ENCODE assay signal across 2 cellular contexts in genomic region chr2:102101844-102102635, GRCh38.
TF ChIP-seq lines count a peak whose summit lies in the region.

No MANE protein-coding gene starts in this region.

TF ChIP-seq in K562, 482 proteins besides CTCF, POLR2A, EP300 and RAD21:
- TF ChIP-seq ADNP (tag; IDR thresholded peaks at IDR 0.05) (0 out of 2 replicates have a peak, but pooled peaks have one; percentile 27), SOX6 (IDR thresholded peaks at IDR 0.05) (peak; percentile 54; the same call in 1 of the 2 replicates), YY1 (IDR thresholded peaks at IDR 0.05; ENCODE audit: borderline replicate concordance in 1 of 3, control insufficient read depth in 1 of 3, extremely low read depth in 1 of 3, insufficient read depth in 3 of 3, insufficient read length in 1 of 3, insufficient replicate concordance in 2 of 3, low read depth in 1 of 3, low read length in 2 of 3) (no peak)

TF ChIP-seq in HepG2, 621 proteins besides CTCF, POLR2A, EP300 and RAD21 (continues in another document):
- TF ChIP-seq, protein P1, sequence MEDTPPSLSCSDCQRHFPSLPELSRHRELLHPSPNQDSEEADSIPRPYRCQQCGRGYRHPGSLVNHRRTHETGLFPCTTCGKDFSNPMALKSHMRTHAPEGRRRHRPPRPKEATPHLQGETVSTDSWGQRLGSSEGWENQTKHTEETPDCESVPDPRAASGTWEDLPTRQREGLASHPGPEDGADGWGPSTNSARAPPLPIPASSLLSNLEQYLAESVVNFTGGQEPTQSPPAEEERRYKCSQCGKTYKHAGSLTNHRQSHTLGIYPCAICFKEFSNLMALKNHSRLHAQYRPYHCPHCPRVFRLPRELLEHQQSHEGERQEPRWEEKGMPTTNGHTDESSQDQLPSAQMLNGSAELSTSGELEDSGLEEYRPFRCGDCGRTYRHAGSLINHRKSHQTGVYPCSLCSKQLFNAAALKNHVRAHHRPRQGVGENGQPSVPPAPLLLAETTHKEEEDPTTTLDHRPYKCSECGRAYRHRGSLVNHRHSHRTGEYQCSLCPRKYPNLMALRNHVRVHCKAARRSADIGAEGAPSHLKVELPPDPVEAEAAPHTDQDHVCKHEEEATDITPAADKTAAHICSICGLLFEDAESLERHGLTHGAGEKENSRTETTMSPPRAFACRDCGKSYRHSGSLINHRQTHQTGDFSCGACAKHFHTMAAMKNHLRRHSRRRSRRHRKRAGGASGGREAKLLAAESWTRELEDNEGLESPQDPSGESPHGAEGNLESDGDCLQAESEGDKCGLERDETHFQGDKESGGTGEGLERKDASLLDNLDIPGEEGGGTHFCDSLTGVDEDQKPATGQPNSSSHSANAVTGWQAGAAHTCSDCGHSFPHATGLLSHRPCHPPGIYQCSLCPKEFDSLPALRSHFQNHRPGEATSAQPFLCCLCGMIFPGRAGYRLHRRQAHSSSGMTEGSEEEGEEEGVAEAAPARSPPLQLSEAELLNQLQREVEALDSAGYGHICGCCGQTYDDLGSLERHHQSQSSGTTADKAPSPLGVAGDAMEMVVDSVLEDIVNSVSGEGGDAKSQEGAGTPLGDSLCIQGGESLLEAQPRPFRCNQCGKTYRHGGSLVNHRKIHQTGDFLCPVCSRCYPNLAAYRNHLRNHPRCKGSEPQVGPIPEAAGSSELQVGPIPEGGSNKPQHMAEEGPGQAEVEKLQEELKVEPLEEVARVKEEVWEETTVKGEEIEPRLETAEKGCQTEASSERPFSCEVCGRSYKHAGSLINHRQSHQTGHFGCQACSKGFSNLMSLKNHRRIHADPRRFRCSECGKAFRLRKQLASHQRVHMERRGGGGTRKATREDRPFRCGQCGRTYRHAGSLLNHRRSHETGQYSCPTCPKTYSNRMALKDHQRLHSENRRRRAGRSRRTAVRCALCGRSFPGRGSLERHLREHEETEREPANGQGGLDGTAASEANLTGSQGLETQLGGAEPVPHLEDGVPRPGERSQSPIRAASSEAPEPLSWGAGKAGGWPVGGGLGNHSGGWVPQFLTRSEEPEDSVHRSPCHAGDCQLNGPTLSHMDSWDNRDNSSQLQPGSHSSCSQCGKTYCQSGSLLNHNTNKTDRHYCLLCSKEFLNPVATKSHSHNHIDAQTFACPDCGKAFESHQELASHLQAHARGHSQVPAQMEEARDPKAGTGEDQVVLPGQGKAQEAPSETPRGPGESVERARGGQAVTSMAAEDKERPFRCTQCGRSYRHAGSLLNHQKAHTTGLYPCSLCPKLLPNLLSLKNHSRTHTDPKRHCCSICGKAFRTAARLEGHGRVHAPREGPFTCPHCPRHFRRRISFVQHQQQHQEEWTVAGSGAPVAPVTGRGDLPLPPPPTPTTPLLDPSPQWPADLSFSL (CRISPR knock-in tag; IDR thresholded peaks at IDR 0.05), result peak; percentile 68; the same call in 1 of the 2 replicates
- TF ChIP-seq ZNF383 (CRISPR knock-in tag; IDR thresholded peaks at IDR 0.05; ENCODE audit: borderline replicate concordance) (no peak), HDAC2 (CRISPR knock-in tag; IDR thresholded peaks at IDR 0.05) (peak; percentile 15; the same call in 1 of the 2 replicates), THAP11 (CRISPR knock-in tag; IDR thresholded peaks at IDR 0.05) (no peak; the same call in 1 of the 2 replicates), RFX1 (IDR thresholded peaks at IDR 0.05) (no peak), HES4 (CRISPR knock-in tag; IDR thresholded peaks at IDR 0.05; ENCODE audit: borderline replicate concordance) (no peak), CBX5 (CRISPR knock-in tag; IDR thresholded peaks at IDR 0.05; ENCODE audit: borderline replicate concordance) (no peak), KAT8 (CRISPR knock-in tag; IDR thresholded peaks at IDR 0.05) (0 out of 2 replicates have a peak, but pooled peaks have one; percentile 14), PHF21A (CRISPR knock-in tag; IDR thresholded peaks at IDR 0.05) (no peak; the same call in 1 of the 2 replicates), ZNF235 (CRISPR knock-in tag; IDR thresholded peaks at IDR 0.05; ENCODE audit: borderline replicate concordance) (no peak), ZNF367 (CRISPR knock-in tag; IDR thresholded peaks at IDR 0.05; ENCODE audit: borderline replicate concordance) (0 out of 2 replicates have a peak, but pooled peaks have one; percentile 54), ZNF703 (CRISPR knock-in tag; IDR thresholded peaks at IDR 0.05; ENCODE audit: borderline replicate concordance) (no peak), ZNF773 (CRISPR knock-in tag; IDR thresholded peaks at IDR 0.05; ENCODE audit: borderline replicate concordance) (no peak), MAZ (IDR thresholded peaks at IDR 0.05; ENCODE audit: borderline replicate concordance, low read depth, low read length) (no peak), MAZ (CRISPR knock-in tag; IDR thresholded peaks at IDR 0.05; ENCODE audit: low read depth) (0 out of 2 replicates have a peak, but pooled peaks have one; percentile 23), TBP (CRISPR knock-in tag; IDR thresholded peaks at IDR 0.05) (no peak), ARID3A (IDR thresholded peaks at IDR 0.05; ENCODE audit: low read depth, low read length) (peak; percentile 83), SNAI1 (CRISPR knock-in tag; IDR thresholded peaks at IDR 0.05; ENCODE audit: borderline replicate concordance) (no peak), PITX1 (CRISPR knock-in tag; IDR thresholded peaks at IDR 0.05) (peak; percentile 40; the same call in 1 of the 2 replicates), ESRRA (CRISPR knock-in tag; IDR thresholded peaks at IDR 0.05; ENCODE audit: low read depth) (no peak), ZNF276 (CRISPR knock-in tag; IDR thresholded peaks at IDR 0.05; ENCODE audit: low read depth) (no peak), ZNF280D (CRISPR knock-in tag; IDR thresholded peaks at IDR 0.05) (no peak)
- TF ChIP-seq, protein P2, sequence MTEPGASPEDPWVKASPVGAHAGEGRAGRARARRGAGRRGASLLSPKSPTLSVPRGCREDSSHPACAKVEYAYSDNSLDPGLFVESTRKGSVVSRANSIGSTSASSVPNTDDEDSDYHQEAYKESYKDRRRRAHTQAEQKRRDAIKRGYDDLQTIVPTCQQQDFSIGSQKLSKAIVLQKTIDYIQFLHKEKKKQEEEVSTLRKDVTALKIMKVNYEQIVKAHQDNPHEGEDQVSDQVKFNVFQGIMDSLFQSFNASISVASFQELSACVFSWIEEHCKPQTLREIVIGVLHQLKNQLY (CRISPR knock-in tag; IDR thresholded peaks at IDR 0.05), result no peak
- TF ChIP-seq, protein P3, sequence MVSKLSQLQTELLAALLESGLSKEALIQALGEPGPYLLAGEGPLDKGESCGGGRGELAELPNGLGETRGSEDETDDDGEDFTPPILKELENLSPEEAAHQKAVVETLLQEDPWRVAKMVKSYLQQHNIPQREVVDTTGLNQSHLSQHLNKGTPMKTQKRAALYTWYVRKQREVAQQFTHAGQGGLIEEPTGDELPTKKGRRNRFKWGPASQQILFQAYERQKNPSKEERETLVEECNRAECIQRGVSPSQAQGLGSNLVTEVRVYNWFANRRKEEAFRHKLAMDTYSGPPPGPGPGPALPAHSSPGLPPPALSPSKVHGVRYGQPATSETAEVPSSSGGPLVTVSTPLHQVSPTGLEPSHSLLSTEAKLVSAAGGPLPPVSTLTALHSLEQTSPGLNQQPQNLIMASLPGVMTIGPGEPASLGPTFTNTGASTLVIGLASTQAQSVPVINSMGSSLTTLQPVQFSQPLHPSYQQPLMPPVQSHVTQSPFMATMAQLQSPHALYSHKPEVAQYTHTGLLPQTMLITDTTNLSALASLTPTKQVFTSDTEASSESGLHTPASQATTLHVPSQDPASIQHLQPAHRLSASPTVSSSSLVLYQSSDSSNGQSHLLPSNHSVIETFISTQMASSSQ (IDR thresholded peaks at IDR 0.05; ENCODE audit: low read depth), result peak; percentile 89
- TF ChIP-seq, protein P3 (CRISPR knock-in tag; IDR thresholded peaks at IDR 0.05; ENCODE audit: borderline replicate concordance), result 0 out of 2 replicates have a peak, but pooled peaks have one; percentile 21
- TF ChIP-seq, protein P4, sequence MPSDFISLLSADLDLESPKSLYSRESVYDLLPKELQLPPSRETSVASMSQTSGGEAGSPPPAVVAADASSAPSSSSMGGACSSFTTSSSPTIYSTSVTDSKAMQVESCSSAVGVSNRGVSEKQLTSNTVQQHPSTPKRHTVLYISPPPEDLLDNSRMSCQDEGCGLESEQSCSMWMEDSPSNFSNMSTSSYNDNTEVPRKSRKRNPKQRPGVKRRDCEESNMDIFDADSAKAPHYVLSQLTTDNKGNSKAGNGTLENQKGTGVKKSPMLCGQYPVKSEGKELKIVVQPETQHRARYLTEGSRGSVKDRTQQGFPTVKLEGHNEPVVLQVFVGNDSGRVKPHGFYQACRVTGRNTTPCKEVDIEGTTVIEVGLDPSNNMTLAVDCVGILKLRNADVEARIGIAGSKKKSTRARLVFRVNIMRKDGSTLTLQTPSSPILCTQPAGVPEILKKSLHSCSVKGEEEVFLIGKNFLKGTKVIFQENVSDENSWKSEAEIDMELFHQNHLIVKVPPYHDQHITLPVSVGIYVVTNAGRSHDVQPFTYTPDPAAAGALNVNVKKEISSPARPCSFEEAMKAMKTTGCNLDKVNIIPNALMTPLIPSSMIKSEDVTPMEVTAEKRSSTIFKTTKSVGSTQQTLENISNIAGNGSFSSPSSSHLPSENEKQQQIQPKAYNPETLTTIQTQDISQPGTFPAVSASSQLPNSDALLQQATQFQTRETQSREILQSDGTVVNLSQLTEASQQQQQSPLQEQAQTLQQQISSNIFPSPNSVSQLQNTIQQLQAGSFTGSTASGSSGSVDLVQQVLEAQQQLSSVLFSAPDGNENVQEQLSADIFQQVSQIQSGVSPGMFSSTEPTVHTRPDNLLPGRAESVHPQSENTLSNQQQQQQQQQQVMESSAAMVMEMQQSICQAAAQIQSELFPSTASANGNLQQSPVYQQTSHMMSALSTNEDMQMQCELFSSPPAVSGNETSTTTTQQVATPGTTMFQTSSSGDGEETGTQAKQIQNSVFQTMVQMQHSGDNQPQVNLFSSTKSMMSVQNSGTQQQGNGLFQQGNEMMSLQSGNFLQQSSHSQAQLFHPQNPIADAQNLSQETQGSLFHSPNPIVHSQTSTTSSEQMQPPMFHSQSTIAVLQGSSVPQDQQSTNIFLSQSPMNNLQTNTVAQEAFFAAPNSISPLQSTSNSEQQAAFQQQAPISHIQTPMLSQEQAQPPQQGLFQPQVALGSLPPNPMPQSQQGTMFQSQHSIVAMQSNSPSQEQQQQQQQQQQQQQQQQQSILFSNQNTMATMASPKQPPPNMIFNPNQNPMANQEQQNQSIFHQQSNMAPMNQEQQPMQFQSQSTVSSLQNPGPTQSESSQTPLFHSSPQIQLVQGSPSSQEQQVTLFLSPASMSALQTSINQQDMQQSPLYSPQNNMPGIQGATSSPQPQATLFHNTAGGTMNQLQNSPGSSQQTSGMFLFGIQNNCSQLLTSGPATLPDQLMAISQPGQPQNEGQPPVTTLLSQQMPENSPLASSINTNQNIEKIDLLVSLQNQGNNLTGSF (CRISPR knock-in tag; IDR thresholded peaks at IDR 0.05), result no peak
- TF ChIP-seq, protein P5, sequence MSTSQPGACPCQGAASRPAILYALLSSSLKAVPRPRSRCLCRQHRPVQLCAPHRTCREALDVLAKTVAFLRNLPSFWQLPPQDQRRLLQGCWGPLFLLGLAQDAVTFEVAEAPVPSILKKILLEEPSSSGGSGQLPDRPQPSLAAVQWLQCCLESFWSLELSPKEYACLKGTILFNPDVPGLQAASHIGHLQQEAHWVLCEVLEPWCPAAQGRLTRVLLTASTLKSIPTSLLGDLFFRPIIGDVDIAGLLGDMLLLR (CRISPR knock-in tag; IDR thresholded peaks at IDR 0.05), result no peak
